Comparison of ENCODE assay signal across 1 cellular context in genomic region chr9:21817176-21817575, GRCh38.
TF ChIP-seq lines count a peak whose summit lies in the region.

No MANE protein-coding gene starts in this region.

TF ChIP-seq in SK-N-SH, 30 proteins besides CTCF, POLR2A, EP300 and RAD21 (continued from another document):
- TF ChIP-seq, protein P1, sequence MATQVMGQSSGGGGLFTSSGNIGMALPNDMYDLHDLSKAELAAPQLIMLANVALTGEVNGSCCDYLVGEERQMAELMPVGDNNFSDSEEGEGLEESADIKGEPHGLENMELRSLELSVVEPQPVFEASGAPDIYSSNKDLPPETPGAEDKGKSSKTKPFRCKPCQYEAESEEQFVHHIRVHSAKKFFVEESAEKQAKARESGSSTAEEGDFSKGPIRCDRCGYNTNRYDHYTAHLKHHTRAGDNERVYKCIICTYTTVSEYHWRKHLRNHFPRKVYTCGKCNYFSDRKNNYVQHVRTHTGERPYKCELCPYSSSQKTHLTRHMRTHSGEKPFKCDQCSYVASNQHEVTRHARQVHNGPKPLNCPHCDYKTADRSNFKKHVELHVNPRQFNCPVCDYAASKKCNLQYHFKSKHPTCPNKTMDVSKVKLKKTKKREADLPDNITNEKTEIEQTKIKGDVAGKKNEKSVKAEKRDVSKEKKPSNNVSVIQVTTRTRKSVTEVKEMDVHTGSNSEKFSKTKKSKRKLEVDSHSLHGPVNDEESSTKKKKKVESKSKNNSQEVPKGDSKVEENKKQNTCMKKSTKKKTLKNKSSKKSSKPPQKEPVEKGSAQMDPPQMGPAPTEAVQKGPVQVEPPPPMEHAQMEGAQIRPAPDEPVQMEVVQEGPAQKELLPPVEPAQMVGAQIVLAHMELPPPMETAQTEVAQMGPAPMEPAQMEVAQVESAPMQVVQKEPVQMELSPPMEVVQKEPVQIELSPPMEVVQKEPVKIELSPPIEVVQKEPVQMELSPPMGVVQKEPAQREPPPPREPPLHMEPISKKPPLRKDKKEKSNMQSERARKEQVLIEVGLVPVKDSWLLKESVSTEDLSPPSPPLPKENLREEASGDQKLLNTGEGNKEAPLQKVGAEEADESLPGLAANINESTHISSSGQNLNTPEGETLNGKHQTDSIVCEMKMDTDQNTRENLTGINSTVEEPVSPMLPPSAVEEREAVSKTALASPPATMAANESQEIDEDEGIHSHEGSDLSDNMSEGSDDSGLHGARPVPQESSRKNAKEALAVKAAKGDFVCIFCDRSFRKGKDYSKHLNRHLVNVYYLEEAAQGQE (IDR thresholded peaks at IDR 0.05; ENCODE audit: low read depth, low read length): no peak
- TF ChIP-seq FOXM1 (IDR thresholded peaks at IDR 0.05; ENCODE audit: low read depth): no peak
